Comparison of ENCODE assay signal across 8 cellular contexts in the genomic region with DNA sequence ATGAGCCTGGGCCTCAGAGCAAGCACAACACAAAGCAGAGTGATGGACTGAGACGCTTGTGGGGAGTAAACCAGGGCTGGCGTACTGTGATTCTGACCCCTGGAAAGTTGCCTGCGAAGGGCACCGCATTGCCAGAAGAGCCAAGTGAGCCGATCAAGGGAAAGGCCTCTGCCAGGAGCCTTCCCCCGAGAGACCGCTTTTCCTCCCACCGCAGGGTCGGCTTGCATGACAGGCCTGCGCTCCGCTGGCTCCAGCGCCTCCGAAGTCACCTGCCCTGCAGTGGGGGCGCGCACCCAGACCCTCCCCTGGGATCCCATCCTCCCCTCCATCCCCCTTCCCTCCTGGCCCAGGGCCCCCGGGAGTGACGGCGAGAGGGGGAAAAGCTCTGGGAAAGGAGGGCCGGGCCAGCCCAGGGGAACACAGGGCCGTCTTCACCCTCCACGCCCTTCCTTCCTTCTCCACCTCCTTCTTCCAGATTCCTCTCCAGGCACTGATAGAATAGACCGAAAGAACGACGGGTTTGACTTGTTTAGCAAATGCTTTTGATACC.
DNase-seq lines count a peak whose midpoint lies in the region; ATAC-seq, FAIRE-seq and TF ChIP-seq lines count a peak whose summit lies in the region.

No MANE protein-coding gene starts in this region.

- H3K27me3 Mint-ChIP-seq in astrocyte (ENCODE audit: low read depth, unreplicated experiment): peaks cover 20% of the 10 kb centered on the region
- H3K27me3 Mint-ChIP-seq in stimulated activated memory B cell treated with anti-CD40 and anti-IgM and Interleukin-4, amounts not matched to agents 10 μg/mL and 1 μg/mL and 100 μg/mL, for 72 hours: peaks cover 31% of the 10 kb centered on the region

- peak overlapping the region; percentile 79 for H3K27ac Mint-ChIP-seq in astrocyte (ENCODE audit: unreplicated experiment)
- peak overlapping the region; percentile 79 for H3K27ac Mint-ChIP-seq in stimulated activated memory B cell treated with anti-CD40 and anti-IgM and Interleukin-4, amounts not matched to agents 10 μg/mL and 1 μg/mL and 100 μg/mL, for 72 hours

- no peaks in the 10 kb centered on the region for H3K79me2 ChIP-seq in Karpas-422 (ENCODE audit: low read length)
- H3K79me2 ChIP-seq in astrocyte (ENCODE audit: insufficient read depth, low read length): no peaks in the 10 kb centered on the region

- no peaks in the 10 kb centered on the region for H3K9me3 ChIP-seq in Karpas-422 (ENCODE audit: low read length)
- no peaks in the 10 kb centered on the region for H3K9me3 ChIP-seq in astrocyte (ENCODE audit: insufficient read depth, low read depth, low read length)

- H3K9ac ChIP-seq in Karpas-422 (ENCODE audit: low read length): peak overlapping the region; percentile 62
- peak overlapping the region; percentile 78 for H3K9ac ChIP-seq in astrocyte (ENCODE audit: low read length)

- H3K27ac ChIP-seq in Karpas-422 (ENCODE audit: low read length) (no peak overlapping the region), astrocyte (ENCODE audit: low read depth, low read length) (no peak overlapping the region)

- no peak for FAIRE-seq in astrocyte (lab: Jason Lieb, UNC)

- no peaks in the 10 kb centered on the region for H3K9me3 Mint-ChIP-seq in astrocyte (ENCODE audit: unreplicated experiment)
- H3K9me3 Mint-ChIP-seq in stimulated activated memory B cell treated with anti-CD40 and anti-IgM and Interleukin-4, amounts not matched to agents 10 μg/mL and 1 μg/mL and 100 μg/mL, for 72 hours: no peaks in the 10 kb centered on the region

- no peaks in the 10 kb centered on the region for H4K20me1 ChIP-seq in Karpas-422 (ENCODE audit: insufficient read depth, low read depth, low read length)
- H4K20me1 ChIP-seq in astrocyte (ENCODE audit: insufficient read depth, low read length): no peaks in the 10 kb centered on the region

- no peak for TF ChIP-seq CTCF in GM06990 (IDR thresholded peaks at IDR 0.05; ENCODE audit: insufficient read depth, low read length, poor library complexity, severe bottlenecking)
- TF ChIP-seq CTCF in astrocyte (IDR thresholded peaks at IDR 0.05; ENCODE audit: insufficient read depth, low read depth, low read length): no peak

- peak; percentile 26 for ATAC-seq in GM21717 (IDR thresholded peaks at IDR 0.05; ENCODE audit: unreplicated experiment)
- peak; percentile 20 for ATAC-seq in stimulated activated memory B cell treated with anti-CD40 and anti-IgM and Interleukin-4, amounts not matched to agents 10 μg/mL and 1 μg/mL and 100 μg/mL, for 72 hours

- H2AFZ ChIP-seq in Karpas-422 (ENCODE audit: low read length) (peak overlapping the region; percentile 98; the same call in 1 of the 2 replicates), astrocyte (ENCODE audit: low read depth, low read length) (peak overlapping the region; percentile 99)

- H3K4me3 ChIP-seq in GM06990 (replicated peaks; ENCODE audit: low read depth, low read length): peak overlapping the region; percentile 57
- peak overlapping the region; percentile 58; the same call in 1 of the 2 replicates for H3K4me3 ChIP-seq in Karpas-422 (ENCODE audit: low read length)
- peak overlapping the region; percentile 66 for H3K4me3 ChIP-seq in astrocyte (ENCODE audit: insufficient read depth, low read depth, low read length)

- H3K4me3 Mint-ChIP-seq in astrocyte (ENCODE audit: unreplicated experiment): peak overlapping the region; percentile 84
- H3K4me3 Mint-ChIP-seq in stimulated activated memory B cell treated with anti-CD40 and anti-IgM and Interleukin-4, amounts not matched to agents 10 μg/mL and 1 μg/mL and 100 μg/mL, for 72 hours: peak overlapping the region; percentile 93

- no peaks in the 10 kb centered on the region for H3K4me1 Mint-ChIP-seq in astrocyte (ENCODE audit: low read depth, unreplicated experiment)
- peaks cover 12% of the 10 kb centered on the region for H3K4me1 Mint-ChIP-seq in stimulated activated memory B cell treated with anti-CD40 and anti-IgM and Interleukin-4, amounts not matched to agents 10 μg/mL and 1 μg/mL and 100 μg/mL, for 72 hours

- no peaks in the 10 kb centered on the region for H3K9me2 ChIP-seq in Karpas-422 (replicated peaks; ENCODE audit: insufficient read depth, low read length)

- H3K4me1 ChIP-seq in Karpas-422 (ENCODE audit: low read length): peaks cover 9% of the 10 kb centered on the region
- H3K4me1 ChIP-seq in astrocyte (ENCODE audit: insufficient read depth, low read length): peaks cover 10% of the 10 kb centered on the region

- DNase-seq in GM06990 (ENCODE audit: extremely low read depth, insufficient read length) (no peak), Karpas-422 (no peak), astrocyte (ENCODE audit: low read depth) (no peak), iPS-NIHi11 (ENCODE audit: low spot score) (peak; percentile 61), pons (ENCODE audit: low spot score) (no peak), DMS114 treated with DMSO at 0.1 percent for 48 hours (lab: John Stamatoyannopoulos, UW; ENCODE audit: unreplicated experiment) (no peak)

- no peaks in the 10 kb centered on the region for H3K27me3 ChIP-seq in GM06990 (replicated peaks; ENCODE audit: control insufficient read depth, insufficient read depth, low read length)
- H3K27me3 ChIP-seq in Karpas-422 (ENCODE audit: low read length): no peaks in the 10 kb centered on the region
- peaks cover 9% of the 10 kb centered on the region for H3K27me3 ChIP-seq in astrocyte (ENCODE audit: insufficient read depth, low read length)

- H3K36me3 ChIP-seq in GM06990 (ENCODE audit: control insufficient read depth, insufficient read depth, low read length) (no peaks in the 10 kb centered on the region), Karpas-422 (ENCODE audit: insufficient read depth, low read length) (no peaks in the 10 kb centered on the region), astrocyte (ENCODE audit: insufficient read depth, low read length) (no peaks in the 10 kb centered on the region)

- H3K36me3 Mint-ChIP-seq in astrocyte (ENCODE audit: low read depth, unreplicated experiment): no peaks in the 10 kb centered on the region
- no peaks in the 10 kb centered on the region for H3K36me3 Mint-ChIP-seq in stimulated activated memory B cell treated with anti-CD40 and anti-IgM and Interleukin-4, amounts not matched to agents 10 μg/mL and 1 μg/mL and 100 μg/mL, for 72 hours

- H3K4me2 ChIP-seq in Karpas-422 (ENCODE audit: low read depth, low read length, poor library complexity, severe bottlenecking) (peak overlapping the region; percentile 73), astrocyte (ENCODE audit: low read length) (peak overlapping the region; percentile 94)
